7 cellular contexts compared by ENCODE assay signal in genomic region chr14:77457522-77458248, GRCh38.
DNase-seq lines count a peak whose midpoint lies in the region; ATAC-seq lines count a peak whose summit lies in the region.

Gene AHSA1, plus strand, starts transcription at chr14:77458093. Its CDS starts 97 bp downstream, at chr14:77458190.
Gene VIPAS39, minus strand, starts transcription at chr14:77457601. Its CDS starts 3,499 bp downstream, at chr14:77454102.

- DNase-seq in NCI-H2081 (lab: John Stamatoyannopoulos, UW), result peak; percentile 97 to 99
- DNase-seq in T1000 (lab: John Stamatoyannopoulos, UW), result peak; percentile 94
- peak; percentile 99 for DNase-seq in astrocyte of the hippocampus (ENCODE audit: low read depth, low spot score)
- peak; percentile 95 to 99 for DNase-seq in hippocampal formation (lab: John Stamatoyannopoulos, UW)
- peak; percentile 100 for DNase-seq in retina

- peak; percentile 85 for ATAC-seq in GM18508 (IDR thresholded peaks at IDR 0.05; ENCODE audit: insufficient read depth, unreplicated experiment)
- peak; percentile 89 for ATAC-seq in HG03025 (IDR thresholded peaks at IDR 0.05; ENCODE audit: low FRiP score, unreplicated experiment)

Comparison
In these comparisons a context has a peak if more than half of its experiments do, and no peak if none do; other contexts are left out.
1. Peak in every context shown above with its lines: DNase-seq and ATAC-seq.